30 cellular contexts compared by ENCODE assay signal in genomic region chr2:227161947-227162346, GRCh38. TPM values are rescaled to one million over a fixed set of nuclear protein-coding genes. Genes with fewer than 3 reads are reported as not detected.
"Had no signal": no experiment of that assay in that cellular context is flagged by ENCODE, and none has a peak within 500 bp of the region (broad histone marks: within the 10 kb centered on the region; RNA-seq: fewer than 3 reads in every experiment).

No MANE protein-coding gene starts in this region.

- H3K36me3 ChIP-seq: adrenal gland, breast epithelium, SJCRH30 had no signal

- H3K9ac ChIP-seq: KMS-11 had no signal

- DNase-seq: activated CD4-positive, alpha-beta T cell treated with anti-CD3 and anti-CD28 coated beads, Interleukin-2, amount 50 U/mL, for 4 hours; activated CD8-positive, alpha-beta T cell treated with anti-CD3 and anti-CD28 coated beads for 36 hours; activated gamma-delta T cell treated with Interleukin-2 at 50 U/mL for 16 hours; activated naive CD4-positive, alpha-beta T cell treated with anti-CD3 and anti-CD28 coated beads for 36 hours; activated T-cell treated with anti-CD3 and anti-CD28 coated beads, Interleukin-2, amount 50 U/mL, for 24 hours; adrenal gland; body of pancreas; MM.1S; MV-4-11; NCI-H1092; NCI-H1436 treated with DMSO at 0.1 percent for 48 hours; NCI-H1694 treated with DMSO at 0.1 percent for 48 hours; NCI-H2029; NCI-H510A; NCI-H526; NCI-H748 treated with DMSO at 0.1 percent for 48 hours; SHP77; SJCRH30; T1000 had no signal

- H3K27ac ChIP-seq: adrenal gland, body of pancreas, breast epithelium, KMS-11, SJCRH30, SK-N-MC had no signal

- H3K4me3 ChIP-seq: adrenal gland, body of pancreas, breast epithelium, SJCRH30, SK-N-MC had no signal

- ATAC-seq: activated CD8-positive, alpha-beta T cell treated with anti-CD3 and anti-CD28 coated beads for 36 hours; activated naive CD4-positive, alpha-beta T cell treated with anti-CD3 and anti-CD28 coated beads, Interleukin-2, amount 50 U/mL, for 72 hours; body of pancreas; Panc1 had no signal

- H3K9me3 ChIP-seq: adrenal gland, body of pancreas, SJCRH30 had no signal

- H3K27me3 ChIP-seq: adrenal gland, body of pancreas, SJCRH30 had no signal

- H3K4me1 ChIP-seq: breast epithelium, SJCRH30 had no signal

RNA-seq across cellular contexts. Expression of gene COL4A4, which starts 2.1 kb away (rescaled TPM):
- total RNA-seq: activated CD4-positive, alpha-beta T cell treated with anti-CD3 and anti-CD28 coated beads, Interleukin-2, amount 10 ng/mL, durations not matched to agents 24 days and 14 days; activated CD8-positive, alpha-beta memory T cell treated with anti-CD3 and anti-CD28 coated beads for 36 hours; activated CD8-positive, alpha-beta T cell treated with anti-CD3 and anti-CD28 coated beads for 36 hours; activated naive CD4-positive, alpha-beta T cell treated with anti-CD3 and anti-CD28 coated beads for 36 hours; activated naive CD4-positive, alpha-beta T cell treated with anti-CD3 and anti-CD28 coated beads, Interleukin-2, amount 50 U/mL, for 72 hours; LHCN-M2; SJCRH30; T-helper 1 cell treated with Interleukin-12 subunit alpha and Interleukin-12 subunit beta and Interleukin-4 antibody, amounts not matched to agents 30 ng/mL and 1 ng/mL, for 36 hours had no signal

RNA-seq across cellular contexts. Expression of gene COL4A3, which starts 2.5 kb away (rescaled TPM):
- total RNA-seq: activated CD4-positive, alpha-beta T cell treated with anti-CD3 and anti-CD28 coated beads, Interleukin-2, amount 10 ng/mL, durations not matched to agents 24 days and 14 days; activated CD8-positive, alpha-beta memory T cell treated with anti-CD3 and anti-CD28 coated beads for 36 hours; activated CD8-positive, alpha-beta T cell treated with anti-CD3 and anti-CD28 coated beads for 36 hours; activated naive CD4-positive, alpha-beta T cell treated with anti-CD3 and anti-CD28 coated beads for 36 hours; activated naive CD4-positive, alpha-beta T cell treated with anti-CD3 and anti-CD28 coated beads, Interleukin-2, amount 50 U/mL, for 72 hours; astrocyte; LHCN-M2; T-helper 1 cell treated with Interleukin-12 subunit alpha and Interleukin-12 subunit beta and Interleukin-4 antibody, amounts not matched to agents 30 ng/mL and 1 ng/mL, for 36 hours; T-helper 2 cell treated with Interferon-gamma antibody and Interleukin-4, amounts not matched to agents 100 ng/mL and 5 ng/mL, for 36 hours had no signal
